In the genomic region with DNA sequence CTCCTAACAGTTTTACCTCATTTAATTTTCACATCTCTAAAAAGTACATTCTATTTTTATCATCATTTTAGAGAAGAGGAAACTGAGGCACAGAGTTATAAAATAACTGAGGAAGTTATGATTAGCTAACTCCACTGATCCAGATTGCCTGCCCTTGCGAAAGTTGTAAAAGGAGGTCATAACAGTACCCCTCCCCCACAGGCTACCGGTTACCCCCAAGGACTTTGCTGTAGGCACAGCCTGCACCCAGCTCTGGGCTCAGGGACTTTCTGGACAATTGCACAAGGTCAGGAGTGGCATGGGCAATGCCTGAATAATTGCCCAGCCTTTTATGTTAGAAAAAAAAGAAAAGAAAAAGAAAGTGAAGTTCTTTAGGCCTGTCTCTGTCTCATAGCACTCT, we compare ENCODE assay signal across 15 cellular contexts. TPM values are rescaled to one million over a fixed set of nuclear protein-coding genes. Genes with fewer than 3 reads are reported as not detected.
DNase-seq lines count a peak whose midpoint lies in the region; ATAC-seq and TF ChIP-seq lines count a peak whose summit lies in the region.
"Had no signal": no experiment of that assay in that cellular context is flagged by ENCODE, and none has a peak within 500 bp of the region (broad histone marks: within the 10 kb centered on the region; RNA-seq: fewer than 3 reads in every experiment).

No MANE protein-coding gene starts in this region.

- no peak for TF ChIP-seq CTCF in NB4 (IDR thresholded peaks at IDR 0.05; ENCODE audit: low read depth, low read length)
- TF ChIP-seq CTCF in adrenal gland (IDR thresholded peaks at IDR 0.05), result no peak
- no peak for TF ChIP-seq CTCF in ovary (IDR thresholded peaks at IDR 0.05)
- TF ChIP-seq CTCF in mucosa of descending colon (IDR thresholded peaks at IDR 0.05), result no peak

- no peak for TF ChIP-seq EP300 in ovary (IDR thresholded peaks at IDR 0.05)

- H3K9me3 ChIP-seq in adrenal gland (replicated peaks in 1 of 3) (no peaks in the 10 kb centered on the region), ovary (no peaks in the 10 kb centered on the region), mucosa of descending colon (no peaks in the 10 kb centered on the region)
- H3K9me3 ChIP-seq: HAP-1 had no signal

- DNase-seq in NOMO-1 (lab: John Stamatoyannopoulos, UW; ENCODE audit: unreplicated experiment in 2 of 2) (peak; percentile 19 to 28), NOMO-1 treated with dmso at 0.1 percent for 144 hours (lab: John Stamatoyannopoulos, UW; ENCODE audit: unreplicated experiment) (no peak), NB4 (ENCODE audit: low read depth) (peak; percentile 61), adrenal gland (peak in 5 of 7 donors; percentile 30 to 73 (median 60)), ovary (no peak), mucosa of descending colon (no peak)
- DNase-seq: 8988T; C1 segment of cervical spinal cord; Calu3; CD4-positive, alpha-beta T cell; DMS 273 treated with DMSO at 0.1 percent for 48 hours had no signal

- H3K36me3 ChIP-seq in adrenal gland (replicated peaks in 1 of 2), result no peaks in the 10 kb centered on the region
- H3K36me3 ChIP-seq in ovary, result no peaks in the 10 kb centered on the region
- H3K36me3 ChIP-seq in mucosa of descending colon (ENCODE audit: low read depth), result no peaks in the 10 kb centered on the region
- H3K36me3 ChIP-seq: HAP-1 had no signal

- H3K27ac ChIP-seq in adrenal gland (peak overlapping the region in 1 of 5 donors; percentile 57), ovary (no peak overlapping the region)

- no peaks in the 10 kb centered on the region for H3K27me3 ChIP-seq in adrenal gland
- no peaks in the 10 kb centered on the region for H3K27me3 ChIP-seq in ovary

- no peak for ATAC-seq in mucosa of descending colon
- ATAC-seq in GM21529 (IDR thresholded peaks at IDR 0.05; ENCODE audit: unreplicated experiment), result no peak

- TF ChIP-seq POLR2A in NB4 (IDR thresholded peaks at IDR 0.05; ENCODE audit: extremely low read depth, insufficient read length) (no peak), adrenal gland (IDR thresholded peaks at IDR 0.05) (no peak), ovary (IDR thresholded peaks at IDR 0.05) (no peak)

- H3K4me3 ChIP-seq in NB4 (ENCODE audit: low read depth, low read length) (no peak overlapping the region), adrenal gland (no peak overlapping the region), ovary (no peak overlapping the region), mucosa of descending colon (no peak overlapping the region)
- H3K4me3 ChIP-seq: HAP-1 had no signal

- WGBS in adrenal gland, 4 donors, result 18 to 34% (median 30%) methylated on average over 2 of the region's 2 CpGs
- WGBS in ovary, 3 donors, result 34 to 37% (median 35%) methylated on average over 2 of the region's 2 CpGs

- H3K4me1 ChIP-seq in adrenal gland (replicated peaks in 1 of 2), result no peaks in the 10 kb centered on the region
- no peaks in the 10 kb centered on the region for H3K4me1 ChIP-seq in ovary (ENCODE audit: insufficient read depth)
- H3K4me1 ChIP-seq in mucosa of descending colon (ENCODE audit: low read depth), result no peaks in the 10 kb centered on the region

- intact Hi-C loops in adrenal gland (cut with DNase I) (loop anchor here in 1 of 2 donors (10.0 kb wide), 1 partner anchor 214 kb away; no protein-coding TSS in a partner anchor), ovary (cut with DNase I) (loop anchor here in 2 of 4 donors (10.0 kb wide), 2 partner anchors 64 to 844 kb away; a partner anchor contains a TSS), mucosa of descending colon (cut with DNase I, micrococcal nuclease) (loop anchor here in 1 of 2 donors (5.0 to 10.0 kb wide), 2 partner anchors 72 to 214 kb away; no protein-coding TSS in a partner anchor)

RNA-seq across cellular contexts. Expression of a gene that starts 22.7 kb away (rescaled TPM):
- total RNA-seq in adrenal gland (1 to 10 TPM; 5.3 to 9.4 (median 7.4) TPM), ovary (1 to 10 TPM; 3.8 to 7.4 (median 5.9) TPM), mucosa of descending colon (1 to 10 TPM; 5.0 to 6.3 (median 5.9) TPM)
- polyA plus RNA-seq in adrenal gland (1 to 10 TPM; 3.0 to 9.4 (median 3.5) TPM), ovary (1 to 10 TPM; 2.7 to 7.1 TPM)

RNA-seq across cellular contexts. Expression of a gene that starts 55.1 kb away (rescaled TPM):
- total RNA-seq in adrenal gland (not detected), ovary (not detected), mucosa of descending colon (not detected)
- polyA plus RNA-seq in adrenal gland (not detected), ovary (not detected)
- total RNA-seq: Calu3; CD4-positive, alpha-beta T cell; G401; H1 had no signal
- polyA plus RNA-seq: H1 had no signal

Comparison
In these comparisons a context has a peak if more than half of its experiments do, and no peak if none do; other contexts are left out.
1. DNase-seq: peak in NOMO-1 (2 of 2), NB4 (single experiment) and adrenal gland (5 of 7); none in NOMO-1 treated with dmso at 0.1 percent for 144 hours (single experiment), ovary (0 of 5) and mucosa of descending colon (0 of 3).